Comparison of ENCODE assay signal across 14 cellular contexts in the genomic region with DNA sequence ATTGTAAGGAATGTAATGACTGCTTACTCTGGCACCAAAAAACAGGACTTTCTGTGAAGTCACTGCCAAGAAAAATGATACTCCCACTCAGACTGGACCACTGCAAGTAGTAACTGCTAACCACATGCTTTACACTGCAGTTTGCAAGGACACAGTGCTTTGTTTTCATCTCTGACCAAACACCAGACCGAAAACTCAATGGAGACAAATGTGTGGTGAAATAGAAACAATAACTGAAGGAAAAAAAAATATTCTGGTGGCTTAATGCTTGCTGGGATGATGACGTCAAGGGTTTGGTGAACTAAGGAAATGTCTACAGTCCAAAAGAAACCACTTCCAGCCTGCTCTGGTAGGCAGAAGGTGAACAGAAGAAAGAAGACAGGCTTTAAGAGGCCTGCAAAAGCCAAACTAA. TPM values are rescaled to one million over a fixed set of nuclear protein-coding genes. Genes with fewer than 3 reads are reported as not detected.
DNase-seq lines count a peak whose midpoint lies in the region; ATAC-seq, FAIRE-seq and TF ChIP-seq lines count a peak whose summit lies in the region.
"Had no signal": no experiment of that assay in that cellular context is flagged by ENCODE, and none has a peak within 500 bp of the region (broad histone marks: within the 10 kb centered on the region; RNA-seq: fewer than 3 reads in every experiment).

No MANE protein-coding gene starts in this region.

- H3K4me1 ChIP-seq in GM23248 (ENCODE audit: insufficient read depth) (peaks cover 9% of the 10 kb centered on the region), sigmoid colon (peaks cover 0 to 23% (median 16%) of the 10 kb centered on the region in 4 donors)

- 0 out of 2 replicates have a peak, but pooled peaks cover 8% of the 10 kb centered on the region for H3F3A ChIP-seq in GM23248 (ENCODE audit: insufficient read depth)

- DNase-seq in GM23248 (peak; percentile 65), RCC 7860 (ENCODE audit: low spot score) (peak; percentile 3), fibroblast of mammary gland (ENCODE audit: low read depth) (peak; percentile 82), sigmoid colon (no peak), NCI-H2227 treated with DMSO at 0.1 percent for 48 hours (lab: John Stamatoyannopoulos, UW) (no peak), amygdala (lab: John Stamatoyannopoulos, UW) (no peak)
- DNase-seq: activated B cell treated with CpG ODN at 0.5 μM for 24 hours, midbrain, NCI-H1092, NCI-H446 treated with DMSO at 0.1 percent for 48 hours had no signal

- no peak overlapping the region for H3K4me3 ChIP-seq in GM23248
- H3K4me3 ChIP-seq in fibroblast of mammary gland (ENCODE audit: control insufficient read depth, low read depth, low read length), result no peak overlapping the region
- H3K4me3 ChIP-seq in sigmoid colon, result no peak overlapping the region
- H3K4me3 ChIP-seq: skin epidermis had no signal

- peak; percentile 62 for FAIRE-seq in RCC 7860 (lab: Jason Lieb, UNC)

- H4K20me1 ChIP-seq in GM23248 (ENCODE audit: insufficient read depth), result no peaks in the 10 kb centered on the region

- TF ChIP-seq EP300 in sigmoid colon (IDR thresholded peaks at IDR 0.05), result no peak

- H3K9me3 ChIP-seq in GM23248 (ENCODE audit: low read depth) (no peaks in the 10 kb centered on the region), sigmoid colon (no peaks in the 10 kb centered on the region)

- in situ Hi-C loops in GM23248 (cut with MboI), result no loop called here

- no peaks in the 10 kb centered on the region for H3K79me2 ChIP-seq in GM23248 (ENCODE audit: insufficient read depth)

- H3K27ac ChIP-seq in GM23248, result peak overlapping the region; percentile 37; the same call in 1 of the 2 replicates
- peak overlapping the region; percentile 22 to 71 (median 56) for H3K27ac ChIP-seq in sigmoid colon
- H3K27ac ChIP-seq: skin epidermis had no signal

- TF ChIP-seq CTCF in fibroblast of mammary gland (conservative IDR thresholded peaks at IDR 0.05; ENCODE audit: control insufficient read depth, insufficient read depth, low read depth, low read length) (no peak), sigmoid colon (IDR thresholded peaks at IDR 0.05) (no peak)

- no peaks in the 10 kb centered on the region for H3K9me2 ChIP-seq in GM23248 (ENCODE audit: insufficient read depth)

- H3K9ac ChIP-seq in GM23248, result no peak overlapping the region

- 3 to 4% methylated on average over 2 of the region's 2 CpGs for WGBS in GM23248 (ENCODE audit: low coverage in 1 of 2, low lambda C conversion rate in 2 of 2, missing lambda C conversion rate in 2 of 2), 2 experiments
- 59 to 71% methylated on average over 2 of the region's 2 CpGs for WGBS in sigmoid colon, 2 donors

- no peak for TF ChIP-seq POLR2A in sigmoid colon (IDR thresholded peaks at IDR 0.05)

- no peak for ATAC-seq in GM21381 (IDR thresholded peaks at IDR 0.05; ENCODE audit: unreplicated experiment)
- ATAC-seq: activated T-helper 17 cell treated with anti-CD3 and anti-CD28 coated beads, Interleukin-2, amount 50 U/mL, for 72 hours had no signal

- no peaks in the 10 kb centered on the region for H3K36me3 ChIP-seq in GM23248 (ENCODE audit: low read depth)
- no peaks in the 10 kb centered on the region for H3K36me3 ChIP-seq in sigmoid colon

- H3K4me2 ChIP-seq in GM23248 (ENCODE audit: unreplicated experiment), result no peak overlapping the region

- H2AFZ ChIP-seq in GM23248, result no peak overlapping the region

- H3K27me3 ChIP-seq in GM23248 (replicated peaks; ENCODE audit: insufficient read depth) (no peaks in the 10 kb centered on the region), sigmoid colon (no peaks in the 10 kb centered on the region)

- intact Hi-C loops in sigmoid colon (cut with DNase I), result no loop called here

RNA-seq across cellular contexts. Expression of a gene that starts 13.2 kb away (rescaled TPM):
- total RNA-seq in GM23248 (2014; rRNA removed; shearing (Covaris generic)), result 1.9 and 2.5 TPM in 2 replicates
- polyA plus RNA-seq in GM23248 (2016; fragmentation: Nextera tagmentation; extraction: Ambion mirVana), result 6.4 and 7.0 TPM in 2 replicates
- 10 to 100 TPM; 25.3 to 45.7 (median 28.1) TPM for total RNA-seq in sigmoid colon
- polyA plus RNA-seq in sigmoid colon, result 1 to 10 TPM; 1.2 to 9.4 (median 2.3) TPM
- total RNA-seq: activated T-helper 17 cell treated with anti-CD3 and anti-CD28 coated beads, Interleukin-2, amount 50 U/mL, for 72 hours; RPMI7951 had no signal

Comparison
In these comparisons a context has a peak if more than half of its experiments do, and no peak if none do; other contexts are left out.
1. DNase-seq: peak in GM23248 (single experiment), RCC 7860 (single experiment) and fibroblast of mammary gland (single experiment); none in sigmoid colon (single experiment), NCI-H2227 treated with DMSO at 0.1 percent for 48 hours (single experiment) and amygdala (0 of 56).